ENCODE assay signal across 1 cellular context in genomic region chr11:67056640-67057409, GRCh38.
TF ChIP-seq lines count a peak whose summit lies in the region.

TSS of gene RHOD (plus strand) at chr11:67056847. CDS start at chr11:67056903, 56 bp downstream.

TF ChIP-seq in SK-N-SH, 30 proteins besides CTCF, POLR2A, EP300 and RAD21 (continued from another document):
- TF ChIP-seq USF2 (IDR thresholded peaks at IDR 0.05; ENCODE audit: borderline replicate concordance, low read depth, low read length) (no peak), TCF12 (IDR thresholded peaks at IDR 0.05) (no peak)
TF ChIP-seq in SK-N-SH: peak in this region for 0.
